9 cellular contexts compared by ENCODE assay signal in the genomic region with DNA sequence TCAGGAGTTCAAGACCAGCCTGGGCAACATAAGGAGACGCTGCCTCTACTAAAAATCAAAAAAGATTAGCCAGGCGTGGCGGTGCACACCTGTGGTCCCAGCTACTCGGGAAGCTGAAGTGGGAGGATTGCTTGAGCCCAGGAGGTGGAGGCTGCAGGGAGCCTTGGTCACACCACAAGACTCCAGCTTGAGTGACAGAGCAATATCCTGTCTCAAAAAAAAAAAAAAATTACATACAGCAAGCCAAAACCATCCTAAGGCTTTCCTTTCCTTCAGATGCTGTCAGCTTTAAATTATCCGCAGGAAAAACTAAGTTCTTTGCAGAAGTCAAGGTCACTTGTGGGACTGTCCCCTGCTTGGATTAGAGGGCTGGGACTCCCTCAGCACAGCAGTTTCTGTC. TPM values are rescaled to one million over a fixed set of nuclear protein-coding genes. Genes with fewer than 3 reads are reported as not detected.
DNase-seq lines count a peak whose midpoint lies in the region; ATAC-seq, FAIRE-seq and TF ChIP-seq lines count a peak whose summit lies in the region.
"Had no signal": no experiment of that assay in that cellular context is flagged by ENCODE, and none has a peak within 500 bp of the region (broad histone marks: within the 10 kb centered on the region; RNA-seq: fewer than 3 reads in every experiment).

No MANE protein-coding gene starts in this region.

- peaks cover 55% of the 10 kb centered on the region for H3K79me2 ChIP-seq in GM12878 (ENCODE audit: control insufficient read depth, insufficient read depth, low read length)

- no peaks in the 10 kb centered on the region for H3K27me3 Mint-ChIP-seq in stimulated activated naive CD8-positive, alpha-beta T cell treated with anti-CD3 and anti-CD28 coated beads, Interleukin-15, Interleukin-2, amounts not matched to agents 100 ng/mL and 50 ng/mL, for 24 hours

- BruUV-seq in GM12878 (replicated peaks; lab: Mats Ljungman, UMichigan): no TSS peak

- TF ChIP-seq RAD21 in GM12878 (IDR thresholded peaks at IDR 0.05; ENCODE audit: insufficient read depth, low read depth, low read length): no peak

- H4K20me1 ChIP-seq in GM12878 (ENCODE audit: control insufficient read depth, insufficient read depth): no peaks in the 10 kb centered on the region

- H3K4me3 Mint-ChIP-seq in stimulated activated naive CD8-positive, alpha-beta T cell treated with anti-CD3 and anti-CD28 coated beads, Interleukin-15, Interleukin-2, amounts not matched to agents 100 ng/mL and 50 ng/mL, for 24 hours: peak overlapping the region; percentile 99

- no peaks in the 10 kb centered on the region for H3K27me3 ChIP-seq in GM12878 (replicated peaks in 1 of 2; ENCODE audit: control insufficient read depth in 2 of 2, insufficient read depth in 2 of 2, low read length in 1 of 2)

- peak overlapping the region; percentile 70 for H3K4me2 ChIP-seq in GM12878 (ENCODE audit: control insufficient read depth, insufficient read depth)

- POLR2A ChIA-PET in GM12878 (lab: Charles Lee): interaction anchor here (1.0 to 2.2 kb wide), 9 partner anchors 9 to 152 kb away, joined by 3 to 8 read pairs (median 4); a partner anchor contains a TSS

- H3K4me1 ChIP-seq in GM12878 (ENCODE audit: control insufficient read depth, insufficient read depth, low read length) (peaks cover 32% of the 10 kb centered on the region), mesodermal cell (ENCODE audit: control insufficient read depth, insufficient read depth, low read length, poor library complexity, severe bottlenecking) (peaks cover 6% of the 10 kb centered on the region)

- no peak for TF ChIP-seq CTCF in GM12878 (IDR thresholded peaks at IDR 0.05 in 2 of 3, conservative IDR thresholded peaks at IDR 0.05 in 1 of 3; ENCODE audit: control insufficient read depth in 2 of 3, extremely low read depth in 1 of 3, insufficient read depth in 1 of 3, low read depth in 3 of 3, low read length in 3 of 3)

- H3K36me3 ChIP-seq in GM12878 (ENCODE audit: control insufficient read depth in 2 of 2, insufficient read depth in 2 of 2, low read length in 1 of 2): 0 out of 4 replicates have a peak, but pooled peaks cover 0 to under 1% of the 10 kb centered on the region in 2 experiments
- peaks cover 56% of the 10 kb centered on the region for H3K36me3 ChIP-seq in mesodermal cell (ENCODE audit: control insufficient read depth, insufficient read depth, low read length)

- RAD21 ChIA-PET in GM12878 (lab: Charles Lee; ENCODE audit: unreplicated experiment): interaction anchor here (0.8 to 1.4 kb wide), 4 partner anchors 32 to 166 kb away, joined by 3 to 5 read pairs (median 4); a partner anchor contains a TSS

- H3K4me3 ChIP-seq in GM12878 (peak overlapping the region; percentile 93), mesodermal cell (ENCODE audit: extremely low read depth, insufficient read depth, low read length, poor library complexity, severe bottlenecking) (peak overlapping the region; percentile 94)

- H3K27ac ChIP-seq in GM12878 (ENCODE audit: control insufficient read depth, insufficient read depth) (peak overlapping the region; percentile 75), mesodermal cell (ENCODE audit: low read depth, low read length, severe bottlenecking) (no peak overlapping the region)

- CTCF ChIA-PET in GM12878 (lab: Yijun Ruan, JAX): interaction anchor here (0.5 to 2.0 kb wide), 12 partner anchors 9 to 373 kb away, joined by 3 to 7 read pairs (median 3); a partner anchor contains a TSS

- no peak for TF ChIP-seq POLR2A in GM12878 (IDR thresholded peaks at IDR 0.05; ENCODE audit: low read depth, low read length)

- DNase-seq in stimulated activated naive CD8-positive, alpha-beta T cell treated with anti-CD3 and anti-CD28 coated beads, Interleukin-15, Interleukin-2, amounts not matched to agents 100 U/mL and 50 U/mL, for 24 hours: no peak
- DNase-seq in GM12878 (ENCODE audit: low read depth, low spot score): no peak
- DNase-seq in mucosa of gallbladder (ENCODE audit: low spot score): no peak
- DNase-seq in OCI-M2 (lab: John Stamatoyannopoulos, UW; ENCODE audit: unreplicated experiment): no peak
- no peak for DNase-seq in superior temporal gyrus (ENCODE audit: extremely low spot score)

- 58% methylated on average over 5 of the region's 5 CpGs for WGBS in GM12878 (ENCODE audit: insufficient coverage, insufficient replicate concordance, low lambda C conversion rate, missing lambda C conversion rate)
- WGBS in mesodermal cell (ENCODE audit: insufficient coverage in 2 of 2), 2 experiments: 80 to 90% methylated on average over 2 of the region's 5 CpGs

- peak overlapping the region; percentile 81; the same call in 1 of the 2 replicates for H3K9ac ChIP-seq in GM12878 (ENCODE audit: control insufficient read depth, insufficient read depth, low read length)

- H2AFZ ChIP-seq in GM12878 (ENCODE audit: control insufficient read depth, low read depth, low read length): peak overlapping the region; percentile 79; the same call in 1 of the 2 replicates

- H3K27ac Mint-ChIP-seq in stimulated activated naive CD8-positive, alpha-beta T cell treated with anti-CD3 and anti-CD28 coated beads, Interleukin-15, Interleukin-2, amounts not matched to agents 100 ng/mL and 50 ng/mL, for 24 hours: peak overlapping the region; percentile 97

- FAIRE-seq in GM12878 (lab: Jason Lieb, UNC): no peak
- FAIRE-seq: G401.6 had no signal

- H3K9me3 ChIP-seq in GM12878 (replicated peaks; ENCODE audit: control insufficient read depth, insufficient read depth, low read length): no peaks in the 10 kb centered on the region
- no peaks in the 10 kb centered on the region for H3K9me3 ChIP-seq in mesodermal cell (ENCODE audit: control insufficient read depth, low read length)

- H3K36me3 Mint-ChIP-seq in stimulated activated naive CD8-positive, alpha-beta T cell treated with anti-CD3 and anti-CD28 coated beads, Interleukin-15, Interleukin-2, amounts not matched to agents 100 ng/mL and 50 ng/mL, for 24 hours (ENCODE audit: low read depth): peaks cover 41% of the 10 kb centered on the region

- intact Hi-C loops in GM12878 (cut with micrococcal nuclease; ENCODE audit: unreplicated experiment): no loop called here

- no peaks in the 10 kb centered on the region for H3K9me3 Mint-ChIP-seq in stimulated activated naive CD8-positive, alpha-beta T cell treated with anti-CD3 and anti-CD28 coated beads, Interleukin-15, Interleukin-2, amounts not matched to agents 100 ng/mL and 50 ng/mL, for 24 hours

- ATAC-seq in stimulated activated naive CD8-positive, alpha-beta T cell treated with anti-CD3 and anti-CD28 coated beads, Interleukin-15, Interleukin-2, amounts not matched to agents 100 U/mL and 50 U/mL, for 24 hours: no peak
- no peak for ATAC-seq in GM12878
- ATAC-seq in GM19467 (IDR thresholded peaks at IDR 0.05; ENCODE audit: unreplicated experiment): no peak

- in situ Hi-C loops in GM12878 (cut with MboI): no loop called here

- H3K4me1 Mint-ChIP-seq in stimulated activated naive CD8-positive, alpha-beta T cell treated with anti-CD3 and anti-CD28 coated beads, Interleukin-15, Interleukin-2, amounts not matched to agents 100 ng/mL and 50 ng/mL, for 24 hours (ENCODE audit: low read depth): peaks cover 59% of the 10 kb centered on the region

- TF ChIP-seq EP300 in GM12878 (IDR thresholded peaks at IDR 0.05; ENCODE audit: borderline replicate concordance in 1 of 2, control insufficient read depth in 1 of 2, low read depth in 2 of 2, low read length in 2 of 2): no peak

- SMC1A ChIA-PET in GM12878 (lab: Charles Lee; ENCODE audit: uncharacterized antibody, unreplicated experiment): interaction anchor here (1.0 to 2.8 kb wide), 8 partner anchors 10 to 165 kb away, joined by 3 to 14 read pairs (median 4); a partner anchor contains a TSS

RNA-seq across cellular contexts. Expression of a gene that starts 1.3 kb away (rescaled TPM):
- total RNA-seq in GM12878 (2013; cell fraction: nucleolus; rRNA removed): 118 and 131 TPM in 2 replicates
- total RNA-seq in GM12878 (2014; rRNA removed) (105 and 109 TPM in 2 replicates), GM12878 (2014; rRNA removed; fragmentation: Illumina TruSeq; extraction: Trizol) (111 and 119 TPM in 2 replicates), GM12878 (2021) (276 and 302 TPM in 2 replicates), mucosa of gallbladder (156 TPM)
- polyA plus RNA-seq in GM12878 (2011; ENCODE audit: low read depth): 93.7 TPM
- polyA plus RNA-seq in GM12878 (2011; rRNA removed) (71.2 and 159 TPM in 2 replicates), GM12878 (2014; fragmentation: Illumina TruSeq; extraction: Trizol) (237 and 305 TPM in 2 replicates), GM12878 (2014; fragmentation: Nextera tagmentation; extraction: Ambion mirVana) (100 to 1,000 TPM in 1 of 2 experiments, 10 to 100 TPM in 1; 64.9 to 104 TPM), GM12878 (2014; rRNA removed) (115 and 140 TPM in 2 replicates), GM12878 (2016; fragmentation: Nextera tagmentation; extraction: Ambion mirVana) (100 to 1,000 TPM; 182 to 196 TPM)
- 117 and 179 TPM in 2 replicates for polyA plus RNA-seq in GM12878 (2011; cell fraction: cytosol; rRNA removed)
- 139 and 160 TPM in 2 replicates for polyA plus RNA-seq in GM12878 (2011; cell fraction: nucleus; rRNA removed)
- 94.4 and 99.4 TPM in 2 replicates for polyA plus RNA-seq in GM12878 (2012)
- 95.4 and 137 TPM in 2 replicates for polyA minus RNA-seq in GM12878 (2011; rRNA and poly(A)+ RNA removed)
- 96.9 and 155 TPM in 2 replicates for polyA minus RNA-seq in GM12878 (2011; cell fraction: cytosol; rRNA and poly(A)+ RNA removed)
- 51.6 and 56.0 TPM in 2 replicates for polyA minus RNA-seq in GM12878 (2011; cell fraction: nucleus; rRNA and poly(A)+ RNA removed)
- 143 TPM for polyA plus RNA-seq in mesodermal cell (2013, experiment 1 of 2)
- 135 TPM for polyA plus RNA-seq in mesodermal cell (2013, experiment 2 of 2)

RNA-seq across cellular contexts. Expression of a gene that starts 17.0 kb away (rescaled TPM):
- 80.3 and 84.0 TPM in 2 replicates for total RNA-seq in GM12878 (2013; cell fraction: nucleolus; rRNA removed)
- total RNA-seq in GM12878 (2014; rRNA removed) (68.2 and 70.2 TPM in 2 replicates), GM12878 (2014; rRNA removed; fragmentation: Illumina TruSeq; extraction: Trizol) (63.9 and 73.6 TPM in 2 replicates), GM12878 (2021) (75.0 and 93.7 TPM in 2 replicates), mucosa of gallbladder (140 TPM)
- 70.9 TPM for polyA plus RNA-seq in GM12878 (2011; ENCODE audit: low read depth)
- polyA plus RNA-seq in GM12878 (2011; rRNA removed) (125 and 131 TPM in 2 replicates), GM12878 (2014; fragmentation: Illumina TruSeq; extraction: Trizol) (77.7 and 81.8 TPM in 2 replicates), GM12878 (2014; fragmentation: Nextera tagmentation; extraction: Ambion mirVana) (10 to 100 TPM; 25.0 to 50.3 TPM), GM12878 (2014; rRNA removed) (91.8 and 101 TPM in 2 replicates), GM12878 (2016; fragmentation: Nextera tagmentation; extraction: Ambion mirVana) (100 to 1,000 TPM; 264 to 276 TPM)
- 102 and 103 TPM in 2 replicates for polyA plus RNA-seq in GM12878 (2011; cell fraction: cytosol; rRNA removed)
- polyA plus RNA-seq in GM12878 (2011; cell fraction: nucleus; rRNA removed): 60.1 and 60.3 TPM in 2 replicates
- 69.2 and 98.1 TPM in 2 replicates for polyA plus RNA-seq in GM12878 (2012)
- polyA minus RNA-seq in GM12878 (2011; rRNA and poly(A)+ RNA removed): 59.5 and 97.1 TPM in 2 replicates
- 16.9 and 22.7 TPM in 2 replicates for polyA minus RNA-seq in GM12878 (2011; cell fraction: cytosol; rRNA and poly(A)+ RNA removed)
- 19.9 and 26.8 TPM in 2 replicates for polyA minus RNA-seq in GM12878 (2011; cell fraction: nucleus; rRNA and poly(A)+ RNA removed)
- 199 TPM for polyA plus RNA-seq in mesodermal cell (2013, experiment 1 of 2)
- polyA plus RNA-seq in mesodermal cell (2013, experiment 2 of 2): 178 TPM

RNA-seq across cellular contexts. Expression of a gene that starts 32.1 kb away (rescaled TPM):
- total RNA-seq in GM12878 (2013; cell fraction: nucleolus; rRNA removed): 16.6 and 20.4 TPM in 2 replicates
- 7.6 and 7.9 TPM in 2 replicates for total RNA-seq in GM12878 (2014; rRNA removed)
- 4.4 and 5.7 TPM in 2 replicates for total RNA-seq in GM12878 (2014; rRNA removed; fragmentation: Illumina TruSeq; extraction: Trizol)
- 6.1 and 7.8 TPM in 2 replicates for total RNA-seq in GM12878 (2021)
- polyA plus RNA-seq in GM12878 (2011; ENCODE audit: low read depth): 4.2 TPM
- 19.5 and 20.9 TPM in 2 replicates for polyA plus RNA-seq in GM12878 (2011; rRNA removed)
- 18.8 and 20.9 TPM in 2 replicates for polyA plus RNA-seq in GM12878 (2011; cell fraction: cytosol; rRNA removed)
- 24.5 and 28.2 TPM in 2 replicates for polyA plus RNA-seq in GM12878 (2011; cell fraction: nucleus; rRNA removed)
- 5.8 and 6.7 TPM in 2 replicates for polyA plus RNA-seq in GM12878 (2012)
- polyA plus RNA-seq in GM12878 (2014; fragmentation: Illumina TruSeq; extraction: Trizol): 8.8 and 9.5 TPM in 2 replicates
- polyA plus RNA-seq in GM12878 (2014; fragmentation: Nextera tagmentation; extraction: Ambion mirVana): 1 to 10 TPM; 3.3 to 4.5 TPM
- 10.2 and 11.7 TPM in 2 replicates for polyA plus RNA-seq in GM12878 (2014; rRNA removed)
- 1 to 10 TPM; 4.4 to 6.0 TPM for polyA plus RNA-seq in GM12878 (2016; fragmentation: Nextera tagmentation; extraction: Ambion mirVana)
- polyA minus RNA-seq in GM12878 (2011; rRNA and poly(A)+ RNA removed): 12.9 and 14.1 TPM in 2 replicates
- 4.0 and 5.6 TPM in 2 replicates for polyA minus RNA-seq in GM12878 (2011; cell fraction: cytosol; rRNA and poly(A)+ RNA removed)
- 8.8 and 11.9 TPM in 2 replicates for polyA minus RNA-seq in GM12878 (2011; cell fraction: nucleus; rRNA and poly(A)+ RNA removed)
- polyA plus RNA-seq in mesodermal cell (2013, experiment 1 of 2): 12.9 TPM
- polyA plus RNA-seq in mesodermal cell (2013, experiment 2 of 2): 12.0 TPM
- 10.7 TPM for total RNA-seq in mucosa of gallbladder

RNA-seq across cellular contexts. Expression of a gene that starts 35.0 kb away (rescaled TPM):
- 244 and 269 TPM in 2 replicates for total RNA-seq in GM12878 (2013; cell fraction: nucleolus; rRNA removed)
- total RNA-seq in GM12878 (2014; rRNA removed): 33.7 and 36.4 TPM in 2 replicates
- total RNA-seq in GM12878 (2014; rRNA removed; fragmentation: Illumina TruSeq; extraction: Trizol): 20.2 and 22.3 TPM in 2 replicates
- total RNA-seq in GM12878 (2021): 41.2 and 41.7 TPM in 2 replicates
- polyA plus RNA-seq in GM12878 (2011; ENCODE audit: low read depth): 51.4 TPM
- polyA plus RNA-seq in GM12878 (2011; rRNA removed): 61.8 and 64.5 TPM in 2 replicates
- 37.7 and 38.3 TPM in 2 replicates for polyA plus RNA-seq in GM12878 (2011; cell fraction: cytosol; rRNA removed)
- 574 and 803 TPM in 2 replicates for polyA plus RNA-seq in GM12878 (2011; cell fraction: nucleus; rRNA removed)
- polyA plus RNA-seq in GM12878 (2012): 60.8 and 71.0 TPM in 2 replicates
- polyA plus RNA-seq in GM12878 (2014; fragmentation: Illumina TruSeq; extraction: Trizol): 37.0 and 46.7 TPM in 2 replicates
- polyA plus RNA-seq in GM12878 (2014; fragmentation: Nextera tagmentation; extraction: Ambion mirVana): 10 to 100 TPM; 14.4 to 14.5 TPM
- 41.5 and 42.4 TPM in 2 replicates for polyA plus RNA-seq in GM12878 (2014; rRNA removed)
- polyA plus RNA-seq in GM12878 (2016; fragmentation: Nextera tagmentation; extraction: Ambion mirVana): 10 to 100 TPM; 25.9 to 33.4 TPM
- 40.8 and 56.2 TPM in 2 replicates for polyA minus RNA-seq in GM12878 (2011; rRNA and poly(A)+ RNA removed)
- polyA minus RNA-seq in GM12878 (2011; cell fraction: cytosol; rRNA and poly(A)+ RNA removed): 11.8 and 12.9 TPM in 2 replicates
- polyA minus RNA-seq in GM12878 (2011; cell fraction: nucleus; rRNA and poly(A)+ RNA removed): 95.8 and 97.1 TPM in 2 replicates
- 42.1 TPM for polyA plus RNA-seq in mesodermal cell (2013, experiment 1 of 2)
- 44.1 TPM for polyA plus RNA-seq in mesodermal cell (2013, experiment 2 of 2)
- 114 TPM for total RNA-seq in mucosa of gallbladder

RNA-seq across cellular contexts. Expression of a gene that starts 39.9 kb away (rescaled TPM):
- total RNA-seq in GM12878 (2013; cell fraction: nucleolus; rRNA removed): 2.9 and 3.3 TPM in 2 replicates
- total RNA-seq in GM12878 (2014; rRNA removed) (4.2 and 5.7 TPM in 2 replicates), GM12878 (2014; rRNA removed; fragmentation: Illumina TruSeq; extraction: Trizol) (4.7 and 5.6 TPM in 2 replicates), GM12878 (2021) (4.3 and 4.7 TPM in 2 replicates), mucosa of gallbladder (0.49 TPM)
- 5.7 TPM for polyA plus RNA-seq in GM12878 (2011; ENCODE audit: low read depth)
- polyA plus RNA-seq in GM12878 (2011; rRNA removed) (3.3 and 4.0 TPM in 2 replicates), GM12878 (2014; fragmentation: Illumina TruSeq; extraction: Trizol) (1.6 and 5.7 TPM in 2 replicates), GM12878 (2014; fragmentation: Nextera tagmentation; extraction: Ambion mirVana) (10 to 100 TPM in 1 of 2 experiments, 1 to 10 TPM in 1; 7.7 to 11.1 TPM), GM12878 (2014; rRNA removed) (9.9 and 10.8 TPM in 2 replicates), GM12878 (2016; fragmentation: Nextera tagmentation; extraction: Ambion mirVana) (1 to 10 TPM; 4.4 to 5.6 TPM)
- 3.0 and 3.3 TPM in 2 replicates for polyA plus RNA-seq in GM12878 (2011; cell fraction: cytosol; rRNA removed)
- polyA plus RNA-seq in GM12878 (2011; cell fraction: nucleus; rRNA removed): 2.2 and 3.0 TPM in 2 replicates
- 6.0 and 6.3 TPM in 2 replicates for polyA plus RNA-seq in GM12878 (2012)
- polyA minus RNA-seq in GM12878 (2011; rRNA and poly(A)+ RNA removed): 1.3 TPM in 1 of 2 replicates, not detected in the other
- polyA minus RNA-seq in GM12878 (2011; cell fraction: cytosol; rRNA and poly(A)+ RNA removed): 0.94 and 1.2 TPM in 2 replicates
- 0.48 and 2.1 TPM in 2 replicates for polyA minus RNA-seq in GM12878 (2011; cell fraction: nucleus; rRNA and poly(A)+ RNA removed)
- polyA plus RNA-seq in mesodermal cell (2013, experiment 1 of 2): not detected
- 0.51 TPM for polyA plus RNA-seq in mesodermal cell (2013, experiment 2 of 2)
